ENCODE assay signal across 24 cellular contexts in genomic region chr2:26707747-26708146, GRCh38. TPM values are rescaled to one million over a fixed set of nuclear protein-coding genes. Genes with fewer than 3 reads are reported as not detected.
DNase-seq lines count a peak whose midpoint lies in the region; ATAC-seq and TF ChIP-seq lines count a peak whose summit lies in the region.
"Had no signal": no experiment of that assay in that cellular context is flagged by ENCODE, and none has a peak within 500 bp of the region (broad histone marks: within the 10 kb centered on the region; RNA-seq: fewer than 3 reads in every experiment).

No MANE protein-coding gene starts in this region.

- H3K27me3 Mint-ChIP-seq in nephron progenitor cell (ENCODE audit: low read depth, poor library complexity): peaks cover 2% of the 10 kb centered on the region
- H3K27me3 Mint-ChIP-seq in activated T-helper 17 cell treated with anti-CD3 and anti-CD28 coated beads, Interleukin-2, amount 50 U/mL, for 72 hours: peaks cover 17% of the 10 kb centered on the region

- H3K27ac Mint-ChIP-seq in activated naive CD4-positive, alpha-beta T cell treated with anti-CD3 and anti-CD28 coated beads, Interleukin-2, amount 50 U/mL, for 72 hours: peak overlapping the region; percentile 10 to 54
- no peak overlapping the region for H3K27ac Mint-ChIP-seq in nephron progenitor cell
- no peak overlapping the region for H3K27ac Mint-ChIP-seq in activated T-helper 17 cell treated with anti-CD3 and anti-CD28 coated beads, Interleukin-2, amount 50 U/mL, for 72 hours
- H3K27ac Mint-ChIP-seq: CD8-positive, alpha-beta memory T cell; GM23338 had no signal

- H3K9me3 ChIP-seq in thyroid gland (no peaks in the 10 kb centered on the region), Karpas-422 (ENCODE audit: low read length) (no peaks in the 10 kb centered on the region)
- H3K9me3 ChIP-seq: HAP-1 had no signal

- 91 to 92% methylated on average over 5 of the region's 5 CpGs for WGBS in thyroid gland, 2 donors

- no peak overlapping the region for H2AFZ ChIP-seq in Karpas-422 (ENCODE audit: low read length)
- H2AFZ ChIP-seq: GM23338 had no signal

- H3K9ac ChIP-seq in Karpas-422 (ENCODE audit: low read length): no peak overlapping the region

- TF ChIP-seq CTCF in coronary artery (IDR thresholded peaks at IDR 0.05) (no peak), nephron progenitor cell (IDR thresholded peaks at IDR 0.05) (no peak), thyroid gland (IDR thresholded peaks at IDR 0.05) (no peak)

- no peak for DNase-seq in activated naive CD4-positive, alpha-beta T cell treated with anti-CD3 and anti-CD28 coated beads, Interleukin-2, amount 50 U/mL, for 72 hours (ENCODE audit: low spot score in 2 of 2)
- no peak for DNase-seq in activated naive CD4-positive, alpha-beta T cell treated with Interleukin-2 at 50 U/mL for 16 hours
- DNase-seq in coronary artery (ENCODE audit: low spot score) (no peak), nephron progenitor cell (no peak), thyroid gland (no peak), Karpas-422 (no peak)
- DNase-seq: ACHN; Calu3; CD8-positive, alpha-beta memory T cell; DMS153; KG1; NCI-H1105; NCI-H146; NCI-H2029; NCI-H2227 treated with DMSO at 0.1 percent for 48 hours; NCI-H510A treated with DMSO at 0.1 percent for 48 hours; NCI-H774 had no signal

- no peaks in the 10 kb centered on the region for H3K9me3 Mint-ChIP-seq in activated naive CD4-positive, alpha-beta T cell treated with anti-CD3 and anti-CD28 coated beads, Interleukin-2, amount 50 U/mL, for 72 hours
- H3K9me3 Mint-ChIP-seq in nephron progenitor cell: no peaks in the 10 kb centered on the region
- H3K9me3 Mint-ChIP-seq in activated T-helper 17 cell treated with anti-CD3 and anti-CD28 coated beads, Interleukin-2, amount 50 U/mL, for 72 hours: no peaks in the 10 kb centered on the region
- H3K9me3 Mint-ChIP-seq: CD8-positive, alpha-beta memory T cell; GM23338 had no signal

- no peak for TF ChIP-seq POLR2A in thyroid gland (IDR thresholded peaks at IDR 0.05)

- no peaks in the 10 kb centered on the region for H4K20me1 ChIP-seq in Karpas-422 (ENCODE audit: insufficient read depth, low read depth, low read length)

- no peaks in the 10 kb centered on the region for H3K79me2 ChIP-seq in Karpas-422 (ENCODE audit: low read length)

- H3K36me3 ChIP-seq in thyroid gland (no peaks in the 10 kb centered on the region), Karpas-422 (ENCODE audit: insufficient read depth, low read length) (no peaks in the 10 kb centered on the region)
- H3K36me3 ChIP-seq: HAP-1 had no signal

- H3K4me1 ChIP-seq in thyroid gland (peaks cover 39 to 66% of the 10 kb centered on the region in 2 donors), Karpas-422 (ENCODE audit: low read length) (no peaks in the 10 kb centered on the region)
- H3K4me1 ChIP-seq: HAP-1 had no signal

- ATAC-seq in activated naive CD4-positive, alpha-beta T cell treated with anti-CD3 and anti-CD28 coated beads, Interleukin-2, amount 50 U/mL, for 72 hours: no peak
- ATAC-seq in HG02870 (IDR thresholded peaks at IDR 0.05; ENCODE audit: unreplicated experiment): no peak
- no peak for ATAC-seq in activated T-helper 17 cell treated with anti-CD3 and anti-CD28 coated beads, Interleukin-2, amount 50 U/mL, for 72 hours (replicated peaks)
- ATAC-seq: Panc1 had no signal

- H3K36me3 Mint-ChIP-seq in activated naive CD4-positive, alpha-beta T cell treated with anti-CD3 and anti-CD28 coated beads, Interleukin-2, amount 50 U/mL, for 72 hours: no peaks in the 10 kb centered on the region
- H3K36me3 Mint-ChIP-seq in nephron progenitor cell (ENCODE audit: low read depth): no peaks in the 10 kb centered on the region
- H3K36me3 Mint-ChIP-seq in activated T-helper 17 cell treated with anti-CD3 and anti-CD28 coated beads, Interleukin-2, amount 50 U/mL, for 72 hours (ENCODE audit: low read depth): no peaks in the 10 kb centered on the region
- H3K36me3 Mint-ChIP-seq: CD8-positive, alpha-beta memory T cell had no signal

- H3K4me1 Mint-ChIP-seq in nephron progenitor cell: peaks cover 68% of the 10 kb centered on the region
- no peaks in the 10 kb centered on the region for H3K4me1 Mint-ChIP-seq in activated T-helper 17 cell treated with anti-CD3 and anti-CD28 coated beads, Interleukin-2, amount 50 U/mL, for 72 hours
- H3K4me1 Mint-ChIP-seq: CD8-positive, alpha-beta memory T cell had no signal

- peak overlapping the region; percentile 11 for H3K4me3 Mint-ChIP-seq in nephron progenitor cell
- no peak overlapping the region for H3K4me3 Mint-ChIP-seq in activated T-helper 17 cell treated with anti-CD3 and anti-CD28 coated beads, Interleukin-2, amount 50 U/mL, for 72 hours
- H3K4me3 Mint-ChIP-seq: CD8-positive, alpha-beta memory T cell; GM23338 had no signal

- intact Hi-C loops in thyroid gland (cut with DNase I): no loop called here

- no peaks in the 10 kb centered on the region for H3K27me3 ChIP-seq in thyroid gland
- H3K27me3 ChIP-seq in Karpas-422 (ENCODE audit: low read length): no peaks in the 10 kb centered on the region

- H3K27ac ChIP-seq in coronary artery (peak overlapping the region; percentile 38 to 88), thyroid gland (peak overlapping the region in 2 of 3 donors; percentile 59 to 66), Karpas-422 (ENCODE audit: low read length) (no peak overlapping the region)
- H3K27ac ChIP-seq: 22Rv1, C4-2B had no signal

- no peaks in the 10 kb centered on the region for H3K9me2 ChIP-seq in Karpas-422 (replicated peaks; ENCODE audit: insufficient read depth, low read length)

- no peak overlapping the region for H3K4me2 ChIP-seq in Karpas-422 (ENCODE audit: low read depth, low read length, poor library complexity, severe bottlenecking)
- H3K4me2 ChIP-seq: GM23338 had no signal

- H3K4me3 ChIP-seq in coronary artery (no peak overlapping the region), thyroid gland (replicated peaks in 1 of 3) (no peak overlapping the region), Karpas-422 (ENCODE audit: low read length) (no peak overlapping the region)
- H3K4me3 ChIP-seq: GM23338, HAP-1 had no signal

RNA-seq across cellular contexts. Expression of gene KCNK3, which starts 15.2 kb away (rescaled TPM):
- not detected for total RNA-seq in activated naive CD4-positive, alpha-beta T cell treated with anti-CD3 and anti-CD28 coated beads, Interleukin-2, amount 50 U/mL, for 72 hours
- 1 to 10 TPM; 4.8 to 8.3 (median 5.6) TPM for total RNA-seq in thyroid gland
- not detected in 2 replicates for total RNA-seq in Karpas-422 (2014; rRNA removed; shearing (Covaris generic); ENCODE audit: low replicate concordance)
- not detected for total RNA-seq in activated T-helper 17 cell treated with anti-CD3 and anti-CD28 coated beads, Interleukin-2, amount 50 U/mL, for 72 hours
- total RNA-seq: Calu3; CD8-positive, alpha-beta memory T cell; GM23338 had no signal

RNA-seq across cellular contexts. Expression of gene SLC35F6, which starts 56.3 kb away (rescaled TPM):
- 1 to 10 TPM; 5.1 to 8.6 TPM for total RNA-seq in activated naive CD4-positive, alpha-beta T cell treated with anti-CD3 and anti-CD28 coated beads, Interleukin-2, amount 50 U/mL, for 72 hours
- total RNA-seq in thyroid gland: 10 to 100 TPM; 73.1 to 91.2 (median 80.7) TPM
- total RNA-seq in Karpas-422 (2014; rRNA removed; shearing (Covaris generic); ENCODE audit: low replicate concordance): 13.8 and 13.9 TPM in 2 replicates
- 10 to 100 TPM in 1 of 2 donors, 1 to 10 TPM in 1; 8.2 to 15.0 TPM for total RNA-seq in activated T-helper 17 cell treated with anti-CD3 and anti-CD28 coated beads, Interleukin-2, amount 50 U/mL, for 72 hours

Comparison
In these comparisons a context has a peak if more than half of its experiments do, and no peak if none do; other contexts are left out.
1. H3K27ac Mint-ChIP-seq: peak in activated naive CD4-positive, alpha-beta T cell treated with anti-CD3 and anti-CD28 coated beads, Interleukin-2, amount 50 U/mL, for 72 hours (2 of 2); none in nephron progenitor cell (single experiment) and activated T-helper 17 cell treated with anti-CD3 and anti-CD28 coated beads, Interleukin-2, amount 50 U/mL, for 72 hours (single experiment).